8 cellular contexts compared by ENCODE assay signal in genomic region chr5:142770650-142771609, GRCh38. TPM values are rescaled to one million over a fixed set of nuclear protein-coding genes. Genes with fewer than 3 reads are reported as not detected.
DNase-seq lines count a peak whose midpoint lies in the region; ATAC-seq lines count a peak whose summit lies in the region.

No MANE protein-coding gene starts in this region.

- DNase-seq in DMS 273 (lab: John Stamatoyannopoulos, UW; ENCODE audit: unreplicated experiment), result peak; percentile 80
- peak; percentile 39 for DNase-seq in HuH-7 (ENCODE audit: low spot score)
- peak; percentile 22 to 74 (median 40) for DNase-seq in T-helper 1 cell
- peak in 44 of 58 donors; percentile 21 to 71 (median 43) for DNase-seq in anterior cingulate cortex (lab: John Stamatoyannopoulos, UW)
- peak; percentile 42 to 44 for DNase-seq in hippocampal formation (lab: John Stamatoyannopoulos, UW)
- DNase-seq in renal cortical epithelial cell (ENCODE audit: low read depth), result peak; percentile 62
- no peak for DNase-seq in AG08395 (ENCODE audit: low spot score)

- peak; percentile 35 for ATAC-seq in GM21528 (IDR thresholded peaks at IDR 0.05; ENCODE audit: low FRiP score, unreplicated experiment)

RNA-seq across cellular contexts. Expression of gene ARHGAP26, which starts 0.8 kb away (rescaled TPM):
- total RNA-seq in renal cortical epithelial cell, result 7.3 and 10.4 TPM in 2 replicates
